In the genomic region with DNA sequence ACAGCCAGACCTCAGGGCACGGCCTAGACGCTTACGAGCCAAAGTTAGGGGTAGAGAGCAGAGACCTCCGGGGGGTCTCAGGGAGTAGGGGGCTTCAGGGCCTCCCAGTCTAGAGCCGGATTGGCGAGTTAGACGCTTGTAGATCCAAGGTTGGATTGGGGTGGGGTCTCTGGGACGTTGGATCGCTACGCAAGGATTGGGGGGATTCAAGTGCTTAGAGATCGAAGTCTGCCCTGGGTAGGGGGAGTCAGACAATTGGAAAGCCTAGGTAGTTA, we compare ENCODE assay signal across 1 cellular context.
TF ChIP-seq lines count a peak whose summit lies in the region.

No MANE protein-coding gene starts in this region.

TF ChIP-seq in IMR-90, 13 proteins besides CTCF, POLR2A, EP300 and RAD21 (continued from another document):
- TF ChIP-seq, protein P1, sequence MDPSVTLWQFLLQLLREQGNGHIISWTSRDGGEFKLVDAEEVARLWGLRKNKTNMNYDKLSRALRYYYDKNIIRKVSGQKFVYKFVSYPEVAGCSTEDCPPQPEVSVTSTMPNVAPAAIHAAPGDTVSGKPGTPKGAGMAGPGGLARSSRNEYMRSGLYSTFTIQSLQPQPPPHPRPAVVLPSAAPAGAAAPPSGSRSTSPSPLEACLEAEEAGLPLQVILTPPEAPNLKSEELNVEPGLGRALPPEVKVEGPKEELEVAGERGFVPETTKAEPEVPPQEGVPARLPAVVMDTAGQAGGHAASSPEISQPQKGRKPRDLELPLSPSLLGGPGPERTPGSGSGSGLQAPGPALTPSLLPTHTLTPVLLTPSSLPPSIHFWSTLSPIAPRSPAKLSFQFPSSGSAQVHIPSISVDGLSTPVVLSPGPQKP (IDR thresholded peaks at IDR 0.05; ENCODE audit: borderline replicate concordance, low read depth, low read length) = no peak
- no peak for TF ChIP-seq NFE2L2 (IDR thresholded peaks at IDR 0.05; ENCODE audit: low read depth, low read length)
- TF ChIP-seq RFX5 (IDR thresholded peaks at IDR 0.05; ENCODE audit: low read depth, low read length) = no peak
